ENCODE assay signal across 31 cellular contexts in genomic region chr3:187836848-187837770, GRCh38.
DNase-seq lines count a peak whose midpoint lies in the region; TF ChIP-seq lines count a peak whose summit lies in the region.
"Had no signal": no experiment of that assay in that cellular context is flagged by ENCODE, and none has a peak within 500 bp of the region (broad histone marks: within the 10 kb centered on the region; RNA-seq: fewer than 3 reads in every experiment).

No MANE protein-coding gene starts in this region.

- peaks cover 7% of the 10 kb centered on the region for H3K4me1 Mint-ChIP-seq in progenitor cell of endocrine pancreas (ENCODE audit: low read depth)
- H3K4me1 Mint-ChIP-seq: B cell, T-cell had no signal

- in situ Hi-C loops in astrocyte of the cerebellum (cut with HindIII; ENCODE audit: low sequenced_read_pairs), result no loop called here

- H3K4me3 ChIP-seq in AG10803 (ENCODE audit: low read length) (no peak overlapping the region), astrocyte of the cerebellum (ENCODE audit: low read depth, low read length) (no peak overlapping the region), fibroblast of the aortic adventitia (ENCODE audit: low read depth, low read length) (no peak overlapping the region)
- H3K4me3 ChIP-seq: HAP-1, K562, sigmoid colon, thoracic aorta, vagina had no signal

- H3K27ac Mint-ChIP-seq in progenitor cell of endocrine pancreas, result peak overlapping the region; percentile 27
- H3K27ac Mint-ChIP-seq: activated CD8-positive, alpha-beta T cell treated with anti-CD3 and anti-CD28 coated beads for 36 hours; activated naive CD4-positive, alpha-beta T cell treated with anti-CD3 and anti-CD28 coated beads, Interleukin-2, amount 50 U/mL, for 72 hours; activated T-helper 2 cell treated with anti-CD3 and anti-CD28 coated beads, Interferon-gamma antibody, Interleukin-2, Interleukin-4, amounts not matched to agents 10 μg/mL and 5 μg/mL and 100 μg/mL, durations not matched to agents 14 hours and 24 hours and 36 hours; B cell; CD8-positive, alpha-beta T cell; natural killer cell; stimulated activated naive CD8-positive, alpha-beta T cell treated with anti-CD3 and anti-CD28 coated beads, Interleukin-15, Interleukin-2, amounts not matched to agents 100 ng/mL and 50 ng/mL, for 24 hours; T-cell had no signal

- peaks cover 12% of the 10 kb centered on the region for H3K9me3 Mint-ChIP-seq in progenitor cell of endocrine pancreas (ENCODE audit: low read depth)
- H3K9me3 Mint-ChIP-seq: stimulated activated naive CD8-positive, alpha-beta T cell treated with anti-CD3 and anti-CD28 coated beads, Interleukin-15, Interleukin-2, amounts not matched to agents 100 ng/mL and 50 ng/mL, for 24 hours had no signal

- no peak for TF ChIP-seq CTCF in AG10803 (conservative IDR thresholded peaks at IDR 0.05; ENCODE audit: low read length)
- TF ChIP-seq CTCF in astrocyte of the cerebellum (IDR thresholded peaks at IDR 0.05; ENCODE audit: low read depth, low read length, missing control alignments), result no peak
- no peak for TF ChIP-seq CTCF in fibroblast of the aortic adventitia (IDR thresholded peaks at IDR 0.05; ENCODE audit: insufficient read depth, low read length)
- TF ChIP-seq CTCF in progenitor cell of endocrine pancreas (IDR thresholded peaks at IDR 0.05; ENCODE audit: unreplicated experiment), result no peak

- no peaks in the 10 kb centered on the region for H3K27me3 Mint-ChIP-seq in progenitor cell of endocrine pancreas
- H3K27me3 Mint-ChIP-seq: activated CD8-positive, alpha-beta T cell treated with anti-CD3 and anti-CD28 coated beads for 36 hours; T-cell had no signal

- peak; percentile 40 for DNase-seq in AG10803 (ENCODE audit: low read depth)
- peak; percentile 38 for DNase-seq in astrocyte of the cerebellum (ENCODE audit: low read depth)
- peak; percentile 9 for DNase-seq in fibroblast of the aortic adventitia (ENCODE audit: low read depth)
- no peak for DNase-seq in progenitor cell of endocrine pancreas (ENCODE audit: low spot score, unreplicated experiment)
- DNase-seq in NCI-H1436 treated with DMSO at 0.1 percent for 48 hours (lab: John Stamatoyannopoulos, UW), result no peak
- no peak for DNase-seq in NCI-H2196 (lab: John Stamatoyannopoulos, UW; ENCODE audit: unreplicated experiment)
- DNase-seq in NCI-H1417 treated with DMSO at 0.1 percent for 48 hours (lab: John Stamatoyannopoulos, UW), result no peak
- no peak for DNase-seq in amniotic stem cell (lab: John Stamatoyannopoulos, UW)
- DNase-seq: activated CD4-positive, alpha-beta T cell treated with anti-CD3 and anti-CD28 coated beads for 1 hour; activated CD8-positive, alpha-beta T cell treated with anti-CD3 and anti-CD28 coated beads for 36 hours; anterior cingulate cortex; CD8-positive, alpha-beta T cell; central memory CD4-positive, alpha-beta T cell; DMS 273 treated with DMSO at 0.1 percent for 48 hours; kidney; midbrain; MM.1S; natural killer cell; NCI-H1417; NCI-H82; RPMI8226; sigmoid colon; T-cell had no signal

- H3K4me3 Mint-ChIP-seq in progenitor cell of endocrine pancreas (ENCODE audit: low read depth), result no peak overlapping the region
- H3K4me3 Mint-ChIP-seq: activated CD8-positive, alpha-beta T cell treated with anti-CD3 and anti-CD28 coated beads for 36 hours; B cell; CD8-positive, alpha-beta T cell; natural killer cell; stimulated activated naive CD8-positive, alpha-beta T cell treated with anti-CD3 and anti-CD28 coated beads, Interleukin-15, Interleukin-2, amounts not matched to agents 100 ng/mL and 50 ng/mL, for 24 hours; T-cell had no signal

- H3K36me3 Mint-ChIP-seq in progenitor cell of endocrine pancreas (ENCODE audit: insufficient read depth), result peaks cover 14% of the 10 kb centered on the region
- H3K36me3 Mint-ChIP-seq: CD8-positive, alpha-beta T cell had no signal

Comparison
In these comparisons a context has a peak if more than half of its experiments do, and no peak if none do; other contexts are left out.
1. DNase-seq: peak in AG10803 (single experiment), astrocyte of the cerebellum (single experiment) and fibroblast of the aortic adventitia (single experiment); none in progenitor cell of endocrine pancreas (single experiment), NCI-H1436 treated with DMSO at 0.1 percent for 48 hours (single experiment), NCI-H2196 (single experiment), NCI-H1417 treated with DMSO at 0.1 percent for 48 hours (single experiment) and amniotic stem cell (single experiment).